Comparison of ENCODE assay signal across 13 cellular contexts in genomic region chr21:38434913-38435533, GRCh38.
DNase-seq lines count a peak whose midpoint lies in the region; ATAC-seq, FAIRE-seq and TF ChIP-seq lines count a peak whose summit lies in the region.
"Had no signal": no experiment of that assay in that cellular context is flagged by ENCODE, and none has a peak within 500 bp of the region (broad histone marks: within the 10 kb centered on the region; RNA-seq: fewer than 3 reads in every experiment).

No MANE protein-coding gene starts in this region.

- H3K36me3 ChIP-seq in MG63: no peaks in the 10 kb centered on the region; the same call in 1 of the 2 replicates
- H3K36me3 ChIP-seq: transverse colon had no signal

- 39% methylated on average over 8 of the region's 8 CpGs for WGBS in A549 (ENCODE audit: missing lambda C conversion rate)

- peak overlapping the region in 1 of 2 experiments; percentile 67; a peak in 3 of 6 replicates for H3K27ac ChIP-seq in A549

- H3K4me3 Mint-ChIP-seq in mesothelial cell of epicardium: no peak overlapping the region
- H3K4me3 Mint-ChIP-seq: activated CD4-positive, alpha-beta T cell treated with anti-CD3 and anti-CD28 coated beads, Interleukin-2, amount 10 ng/mL, durations not matched to agents 7 days and 5 days had no signal

- no peaks in the 10 kb centered on the region for H3K9me3 ChIP-seq in A549
- H3K9me3 ChIP-seq in MG63: no peaks in the 10 kb centered on the region
- H3K9me3 ChIP-seq: transverse colon had no signal

- H3K36me3 Mint-ChIP-seq in mesothelial cell of epicardium: no peaks in the 10 kb centered on the region

- POLR2A ChIA-PET in A549 (lab: Yijun Ruan, JAX): no interaction called here

- peaks cover 29% of the 10 kb centered on the region for H3K4me1 Mint-ChIP-seq in mesothelial cell of epicardium
- H3K4me1 Mint-ChIP-seq: activated CD4-positive, alpha-beta T cell treated with anti-CD3 and anti-CD28 coated beads, Interleukin-2, amount 10 ng/mL, durations not matched to agents 7 days and 5 days had no signal

- DNase-seq in A549 (ENCODE audit: low read depth in 1 of 2, low spot score in 1 of 2): peak in 1 of 2 experiments; percentile 8
- DNase-seq in MG63: peak; percentile 59
- DNase-seq in choroid plexus epithelial cell (ENCODE audit: low read depth): peak; percentile 81
- DNase-seq in mesothelial cell of epicardium (ENCODE audit: low spot score in 2 of 2, unreplicated experiment in 2 of 2): no peak
- DNase-seq in HUDEP-2 (lab: John Stamatoyannopoulos, UW; ENCODE audit: unreplicated experiment in 76 of 76): no peak
- no peak for DNase-seq in omental fat pad (ENCODE audit: low spot score)
- DNase-seq in NCI-H2081 treated with DMSO at 0.1 percent for 48 hours (lab: John Stamatoyannopoulos, UW): no peak
- DNase-seq: activated CD4-positive, alpha-beta T cell treated with anti-CD3 and anti-CD28 coated beads, Interleukin-2, amount 10 ng/mL, durations not matched to agents 7 days and 5 days; AML-193; SIG-M5; stimulated activated CD4-positive, alpha-beta T cell treated with anti-CD3 and anti-CD28 coated beads, Interleukin-4, amount 100 ng/mL, for 4 hours; transverse colon had no signal

- H3K4me2 ChIP-seq in A549: peak overlapping the region; percentile 66

- TF ChIP-seq CTCF in A549 (IDR thresholded peaks at IDR 0.05) (no peak), choroid plexus epithelial cell (conservative IDR thresholded peaks at IDR 0.05; ENCODE audit: low read depth, low read length) (no peak), mesothelial cell of epicardium (IDR thresholded peaks at IDR 0.05; ENCODE audit: unreplicated experiment) (no peak), omental fat pad (IDR thresholded peaks at IDR 0.05) (no peak)

- ATAC-seq in A549 (0 out of 6 replicates have a peak, but pooled peaks of 1 of the 2 experiments have one; percentile 32), omental fat pad (ENCODE audit: low FRiP score) (no peak), HG03135 (IDR thresholded peaks at IDR 0.05; ENCODE audit: unreplicated experiment) (no peak)

- CTCF ChIA-PET in A549 (lab: Yijun Ruan, JAX): interaction anchor here (0.9 kb wide), 1 partner anchor 36 kb away, joined by 3 read pairs; no protein-coding TSS in a partner anchor

- TF ChIP-seq RAD21 in A549 (conservative IDR thresholded peaks at IDR 0.05 in 1 of 2, IDR thresholded peaks at IDR 0.05 in 1 of 2): no peak

- H3K9me3 Mint-ChIP-seq in mesothelial cell of epicardium: peaks cover 9% of the 10 kb centered on the region
- H3K9me3 Mint-ChIP-seq: activated CD4-positive, alpha-beta T cell treated with anti-CD3 and anti-CD28 coated beads, Interleukin-2, amount 10 ng/mL, durations not matched to agents 7 days and 5 days had no signal

- TF ChIP-seq EP300 in A549 (IDR thresholded peaks at IDR 0.05): no peak

- H3K4me1 ChIP-seq in A549: peaks cover 8% of the 10 kb centered on the region; the same call in 2 of the 3 replicates
- H3K4me1 ChIP-seq: transverse colon had no signal

- FAIRE-seq in A549 (lab: Jason Lieb, UNC): no peak

- no peaks in the 10 kb centered on the region for H3K27me3 Mint-ChIP-seq in mesothelial cell of epicardium (ENCODE audit: low read depth)
- H3K27me3 Mint-ChIP-seq: activated CD4-positive, alpha-beta T cell treated with anti-CD3 and anti-CD28 coated beads, Interleukin-2, amount 10 ng/mL, durations not matched to agents 7 days and 5 days had no signal

- no peak for TF ChIP-seq POLR2A in A549 (IDR thresholded peaks at IDR 0.05; ENCODE audit: low read length)

- H3K27ac Mint-ChIP-seq in mesothelial cell of epicardium: peak overlapping the region; percentile 83
- H3K27ac Mint-ChIP-seq: activated CD4-positive, alpha-beta T cell treated with anti-CD3 and anti-CD28 coated beads, Interleukin-2, amount 10 ng/mL, durations not matched to agents 7 days and 5 days had no signal

- H3K27me3 ChIP-seq in MG63: no peaks in the 10 kb centered on the region
- H3K27me3 ChIP-seq: transverse colon had no signal

- H3K4me3 ChIP-seq in A549: no peak overlapping the region
- H3K4me3 ChIP-seq in MG63: peak overlapping the region; percentile 38
- H3K4me3 ChIP-seq in choroid plexus epithelial cell (ENCODE audit: low read depth, low read length): peak overlapping the region; percentile 35
- H3K4me3 ChIP-seq: transverse colon had no signal

TF ChIP-seq in A549, 52 proteins besides CTCF, POLR2A, EP300 and RAD21:
- TF ChIP-seq RARB (CRISPR knock-in tag; IDR thresholded peaks at IDR 0.05) (no peak), JUNB (IDR thresholded peaks at IDR 0.05) (no peak), KDM5A (IDR thresholded peaks at IDR 0.05) (no peak), NPAS2 (CRISPR knock-in tag; IDR thresholded peaks at IDR 0.05; ENCODE audit: borderline replicate concordance) (no peak), SREBF2 (IDR thresholded peaks at IDR 0.05) (no peak), MAFK (IDR thresholded peaks at IDR 0.05; ENCODE audit: partially characterized antibody) (no peak), NFE2L2 (conservative IDR thresholded peaks at IDR 0.05; ENCODE audit: low read length) (no peak), PBX3 (IDR thresholded peaks at IDR 0.05) (no peak), HOXB5 (CRISPR knock-in tag; IDR thresholded peaks at IDR 0.05) (no peak), ZC3H11A (IDR thresholded peaks at IDR 0.05) (no peak), NR3C1 (IDR thresholded peaks at IDR 0.05) (no peak), HOXA7 (CRISPR knock-in tag; IDR thresholded peaks at IDR 0.05) (no peak), KDM1A (IDR thresholded peaks at IDR 0.05; ENCODE audit: low read depth) (no peak), EHMT2 (IDR thresholded peaks at IDR 0.05; ENCODE audit: low read depth) (no peak), TP53 (CRISPR knock-in tag; IDR thresholded peaks at IDR 0.05) (no peak), CHD2 (IDR thresholded peaks at IDR 0.05; ENCODE audit: low read length, partially characterized antibody) (no peak), HOXB13 (CRISPR knock-in tag; IDR thresholded peaks at IDR 0.05; ENCODE audit: low read depth) (no peak), CHD4 (IDR thresholded peaks at IDR 0.05; ENCODE audit: borderline replicate concordance) (no peak), ZSCAN20 (CRISPR knock-in tag; IDR thresholded peaks at IDR 0.05) (no peak), HEYL (CRISPR knock-in tag; IDR thresholded peaks at IDR 0.05) (no peak)

Comparison
In these comparisons a context has a peak if more than half of its experiments do, and no peak if none do; other contexts are left out.
1. DNase-seq: peak in MG63 (single experiment) and choroid plexus epithelial cell (single experiment); none in mesothelial cell of epicardium (0 of 2), HUDEP-2 (0 of 76), omental fat pad (single experiment) and NCI-H2081 treated with DMSO at 0.1 percent for 48 hours (single experiment).